In genomic region chr2:115568643-115569042, GRCh38 we compare ENCODE assay signal across 32 cellular contexts.
"Had no signal": no experiment of that assay in that cellular context is flagged by ENCODE, and none has a peak within 500 bp of the region (broad histone marks: within the 10 kb centered on the region; RNA-seq: fewer than 3 reads in every experiment).

No MANE protein-coding gene starts in this region.

- H3K27me3 Mint-ChIP-seq: naive thymus-derived CD4-positive, alpha-beta T cell; stimulated activated naive B cell treated with anti-CD40 and anti-IgM and Interleukin-4, amounts not matched to agents 10 μg/mL and 1 μg/mL and 100 μg/mL, for 72 hours had no signal

- H3K27ac ChIP-seq: left lung, lower lobe of right lung, neutrophil, parathyroid adenoma, psoas muscle, skin epidermis, stomach, testis, thyroid gland, transverse colon, upper lobe of left lung, vagina had no signal

- ATAC-seq: left colon; left lung; lower lobe of right lung; mucosa of descending colon; naive thymus-derived CD4-positive, alpha-beta T cell; psoas muscle; sciatic nerve; stimulated activated naive B cell treated with anti-CD40 and anti-IgM and Interleukin-4, amounts not matched to agents 10 μg/mL and 1 μg/mL and 100 μg/mL, for 72 hours; stimulated activated naive CD8-positive, alpha-beta T cell treated with anti-CD3 and anti-CD28 coated beads, Interleukin-15, Interleukin-2, amounts not matched to agents 100 U/mL and 50 U/mL, for 24 hours had no signal

- H3K27ac Mint-ChIP-seq: immature natural killer cell; naive thymus-derived CD4-positive, alpha-beta T cell; nephron; stimulated activated naive B cell treated with anti-CD40 and anti-IgM and Interleukin-4, amounts not matched to agents 10 μg/mL and 1 μg/mL and 100 μg/mL, for 72 hours had no signal

- FAIRE-seq: islet of Langerhans, kidney had no signal

- H3K4me1 Mint-ChIP-seq: immature natural killer cell; naive thymus-derived CD4-positive, alpha-beta T cell; nephron; neural crest cell; stimulated activated naive B cell treated with anti-CD40 and anti-IgM and Interleukin-4, amounts not matched to agents 10 μg/mL and 1 μg/mL and 100 μg/mL, for 72 hours had no signal

- H2AFZ ChIP-seq: parathyroid adenoma had no signal

- H3K4me1 ChIP-seq: left lung, lower lobe of right lung, parathyroid adenoma, psoas muscle, stomach, testis, thyroid gland, transverse colon, upper lobe of left lung, vagina had no signal

- H3K4me3 Mint-ChIP-seq: immature natural killer cell; nephron; neural crest cell; stimulated activated naive B cell treated with anti-CD40 and anti-IgM and Interleukin-4, amounts not matched to agents 10 μg/mL and 1 μg/mL and 100 μg/mL, for 72 hours had no signal

- H3K4me3 ChIP-seq: left lung, lower lobe of right lung, mucosa of descending colon, psoas muscle, skin epidermis, stomach, testis, thyroid gland, transverse colon, upper lobe of left lung, vagina had no signal

- H3K9me3 ChIP-seq: left lung, lower lobe of right lung, mucosa of descending colon, neutrophil, psoas muscle, testis, thyroid gland, transverse colon, upper lobe of left lung, vagina had no signal

- H3K9ac ChIP-seq: parathyroid adenoma had no signal

- H3K36me3 Mint-ChIP-seq: naive thymus-derived CD4-positive, alpha-beta T cell had no signal

- H3K36me3 ChIP-seq: left lung, lower lobe of right lung, neutrophil, stomach, thyroid gland, transverse colon, upper lobe of left lung, vagina had no signal

- H3K79me2 ChIP-seq: parathyroid adenoma had no signal

- DNase-seq: hypothalamus; immature natural killer cell; kidney; left colon; left lung; lower lobe of right lung; mammary epithelial cell; mesenchymal stem cell; midbrain; mucosa of descending colon; naive thymus-derived CD4-positive, alpha-beta T cell; occipital lobe; psoas muscle; stimulated activated CD4-positive, alpha-beta T cell treated with anti-CD3 and anti-CD28 coated beads, Interleukin-12 subunit alpha, Interleukin-12 subunit beta, amount 100 ng/mL, for 4 hours; stimulated activated CD4-positive, alpha-beta T cell treated with anti-CD3 and anti-CD28 coated beads, Interleukin-15, amount 100 ng/mL, for 24 hours; stimulated activated CD4-positive, alpha-beta T cell treated with anti-CD3 and anti-CD28 coated beads, Interleukin-2, amount 100 ng/mL, for 24 hours; stimulated activated CD4-positive, alpha-beta T cell treated with anti-CD3 and anti-CD28 coated beads, Interleukin-4, amount 100 ng/mL, for 1 hour; stimulated activated naive B cell treated with anti-CD40 and anti-IgM and Interleukin-4, amounts not matched to agents 10 μg/mL and 1 μg/mL and 100 μg/mL, for 72 hours; stimulated activated naive CD8-positive, alpha-beta T cell treated with anti-CD3 and anti-CD28 coated beads, Interleukin-15, Interleukin-2, amounts not matched to agents 100 U/mL and 50 U/mL, for 24 hours; stomach; testis; thyroid gland; transverse colon; upper lobe of left lung had no signal

- H3K9me3 Mint-ChIP-seq: nephron had no signal

- H3K27me3 ChIP-seq: left lung, neutrophil, stomach, testis, thyroid gland, transverse colon, upper lobe of left lung, vagina had no signal
